In the genomic region with DNA sequence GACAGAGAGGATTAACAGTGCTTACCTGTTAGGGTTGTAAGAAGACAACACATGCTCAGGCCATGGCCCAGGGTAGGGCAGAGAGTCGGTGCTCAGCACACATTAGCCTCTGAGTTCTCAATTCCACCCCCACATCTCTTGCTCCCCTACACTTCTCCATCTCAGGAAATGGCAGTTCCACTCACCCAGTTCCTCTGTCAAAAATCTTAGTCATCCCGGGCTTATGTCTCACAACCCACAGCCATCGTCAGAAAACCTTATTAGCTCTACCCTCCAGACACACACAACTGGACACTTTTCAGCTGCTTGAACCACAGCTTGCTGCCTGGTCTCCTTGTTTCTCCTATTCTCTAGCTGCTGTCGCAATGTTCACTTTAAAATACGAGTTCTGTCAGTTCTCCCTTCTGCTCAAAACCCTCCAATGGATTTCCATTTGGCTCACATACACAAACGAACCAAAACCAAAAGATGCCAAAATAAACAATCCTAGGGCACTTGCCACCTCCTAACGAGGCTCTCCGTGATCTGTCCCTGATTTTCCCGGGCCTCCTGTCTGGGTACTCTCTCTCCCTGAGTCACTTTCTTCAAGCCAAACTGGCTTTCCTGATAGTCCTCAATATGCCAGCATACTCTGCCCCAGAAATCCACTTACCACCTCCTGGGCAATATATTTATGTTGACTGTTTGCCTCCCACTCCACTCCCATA, we compare ENCODE assay signal across 8 cellular contexts.
DNase-seq lines count a peak whose midpoint lies in the region; ATAC-seq lines count a peak whose summit lies in the region.

No MANE protein-coding gene starts in this region.

- no peaks in the 10 kb centered on the region for H3K9me3 Mint-ChIP-seq in activated T-cell treated with anti-CD3 and anti-CD28 coated beads, Interleukin-2, amount 50 U/mL, for 72 hours
- no peaks in the 10 kb centered on the region for H3K9me3 Mint-ChIP-seq in stimulated activated naive B cell treated with anti-CD40 and anti-IgM and Interleukin-4, amounts not matched to agents 10 μg/mL and 1 μg/mL and 100 μg/mL, for 72 hours

- no peaks in the 10 kb centered on the region for H3K36me3 Mint-ChIP-seq in activated T-cell treated with anti-CD3 and anti-CD28 coated beads, Interleukin-2, amount 50 U/mL, for 72 hours (ENCODE audit: insufficient read depth in 2 of 2)
- peaks cover 2 to 9% of the 10 kb centered on the region in 2 donors for H3K36me3 Mint-ChIP-seq in stimulated activated naive B cell treated with anti-CD40 and anti-IgM and Interleukin-4, amounts not matched to agents 10 μg/mL and 1 μg/mL and 100 μg/mL, for 72 hours

- H3K4me3 Mint-ChIP-seq in activated T-cell treated with anti-CD3 and anti-CD28 coated beads, Interleukin-2, amount 50 U/mL, for 72 hours = no peak overlapping the region
- no peak overlapping the region for H3K4me3 Mint-ChIP-seq in stimulated activated naive B cell treated with anti-CD40 and anti-IgM and Interleukin-4, amounts not matched to agents 10 μg/mL and 1 μg/mL and 100 μg/mL, for 72 hours

- H3K27me3 Mint-ChIP-seq in activated T-cell treated with anti-CD3 and anti-CD28 coated beads, Interleukin-2, amount 50 U/mL, for 72 hours (ENCODE audit: low read depth) = no peaks in the 10 kb centered on the region
- no peaks in the 10 kb centered on the region for H3K27me3 Mint-ChIP-seq in stimulated activated naive B cell treated with anti-CD40 and anti-IgM and Interleukin-4, amounts not matched to agents 10 μg/mL and 1 μg/mL and 100 μg/mL, for 72 hours

- ATAC-seq in GM19351 (IDR thresholded peaks at IDR 0.05; ENCODE audit: unreplicated experiment) = peak; percentile 74
- peak; percentile 43 for ATAC-seq in HG03342 (IDR thresholded peaks at IDR 0.05; ENCODE audit: unreplicated experiment)
- ATAC-seq in activated T-cell treated with anti-CD3 and anti-CD28 coated beads, Interleukin-2, amount 50 U/mL, for 72 hours (replicated peaks in 1 of 2) = peak; percentile 95 to 96
- peak; percentile 83 to 93 for ATAC-seq in stimulated activated naive B cell treated with anti-CD40 and anti-IgM and Interleukin-4, amounts not matched to agents 10 μg/mL and 1 μg/mL and 100 μg/mL, for 72 hours (replicated peaks)

- DNase-seq in AG08396 (ENCODE audit: low spot score) (peak; percentile 28), iPS-NIHi7 (ENCODE audit: extremely low spot score) (no peak), NCI-H1048 (lab: John Stamatoyannopoulos, UW) (no peak), medulla oblongata (ENCODE audit: extremely low spot score) (no peak)
- DNase-seq in activated T-cell treated with anti-CD3 and anti-CD28 coated beads, Interleukin-2, amount 50 U/mL, for 72 hours = peak; percentile 16 to 26
- DNase-seq in stimulated activated naive B cell treated with anti-CD40 and anti-IgM and Interleukin-4, amounts not matched to agents 10 μg/mL and 1 μg/mL and 100 μg/mL, for 72 hours = peak; percentile 6

- H3K4me1 Mint-ChIP-seq in activated T-cell treated with anti-CD3 and anti-CD28 coated beads, Interleukin-2, amount 50 U/mL, for 72 hours (ENCODE audit: low read depth) = peaks cover 16% of the 10 kb centered on the region
- peaks cover 8 to 10% of the 10 kb centered on the region in 2 donors for H3K4me1 Mint-ChIP-seq in stimulated activated naive B cell treated with anti-CD40 and anti-IgM and Interleukin-4, amounts not matched to agents 10 μg/mL and 1 μg/mL and 100 μg/mL, for 72 hours

- H3K27ac Mint-ChIP-seq in activated T-cell treated with anti-CD3 and anti-CD28 coated beads, Interleukin-2, amount 50 U/mL, for 72 hours = no peak overlapping the region
- no peak overlapping the region for H3K27ac Mint-ChIP-seq in stimulated activated naive B cell treated with anti-CD40 and anti-IgM and Interleukin-4, amounts not matched to agents 10 μg/mL and 1 μg/mL and 100 μg/mL, for 72 hours

Comparison
In these comparisons a context has a peak if more than half of its experiments do, and no peak if none do; other contexts are left out.
1. DNase-seq: peak in AG08396 (single experiment), activated T-cell treated with anti-CD3 and anti-CD28 coated beads, Interleukin-2, amount 50 U/mL, for 72 hours (2 of 2) and stimulated activated naive B cell treated with anti-CD40 and anti-IgM and Interleukin-4, amounts not matched to agents 10 μg/mL and 1 μg/mL and 100 μg/mL, for 72 hours (single experiment); none in iPS-NIHi7 (single experiment), NCI-H1048 (single experiment) and medulla oblongata (single experiment).
2. ATAC-seq: peak in every context shown above with its lines; median percentile 96 in activated T-cell treated with anti-CD3 and anti-CD28 coated beads, Interleukin-2, amount 50 U/mL, for 72 hours; 88 in stimulated activated naive B cell treated with anti-CD40 and anti-IgM and Interleukin-4, amounts not matched to agents 10 μg/mL and 1 μg/mL and 100 μg/mL, for 72 hours; 74 in GM19351; 43 in HG03342.